In genomic region chr7:148994576-148994975, GRCh38 we compare ENCODE assay signal across 29 cellular contexts.
"Had no signal": no experiment of that assay in that cellular context is flagged by ENCODE, and none has a peak within 500 bp of the region (broad histone marks: within the 10 kb centered on the region; RNA-seq: fewer than 3 reads in every experiment).

No MANE protein-coding gene starts in this region.

- H3K4me3 ChIP-seq: hepatocyte, left ventricle myocardium inferior, lung, skin epidermis, stomach, tibial artery, upper lobe of right lung had no signal

- H3K36me3 Mint-ChIP-seq: mesothelial cell of epicardium; naive B cell; stimulated activated naive B cell treated with anti-CD40 and anti-IgM and Interleukin-4, amounts not matched to agents 10 μg/mL and 1 μg/mL and 100 μg/mL, for 72 hours had no signal

- H3K4me3 Mint-ChIP-seq: mesothelial cell of epicardium; naive B cell; nephron; neural crest cell; stimulated activated naive B cell treated with anti-CD40 and anti-IgM and Interleukin-4, amounts not matched to agents 10 μg/mL and 1 μg/mL and 100 μg/mL, for 72 hours had no signal

- H3K4me1 ChIP-seq: left ventricle myocardium inferior, parathyroid adenoma, stomach, testis, tibial artery, upper lobe of right lung had no signal

- H3K9me3 ChIP-seq: left ventricle myocardium inferior, neutrophil, stomach, testis, tibial artery, upper lobe of right lung had no signal

- ATAC-seq: sciatic nerve; stimulated activated naive CD8-positive, alpha-beta T cell treated with anti-CD3 and anti-CD28 coated beads, Interleukin-15, Interleukin-2, amounts not matched to agents 100 U/mL and 50 U/mL, for 24 hours; upper lobe of right lung had no signal

- H2AFZ ChIP-seq: hepatocyte, parathyroid adenoma had no signal

- H3K27ac Mint-ChIP-seq: mesothelial cell of epicardium; naive B cell; nephron; progenitor cell of endocrine pancreas; stimulated activated naive B cell treated with anti-CD40 and anti-IgM and Interleukin-4, amounts not matched to agents 10 μg/mL and 1 μg/mL and 100 μg/mL, for 72 hours had no signal

- H3K4me2 ChIP-seq: hepatocyte had no signal

- H3K36me3 ChIP-seq: left ventricle myocardium inferior, neutrophil, stomach, tibial artery, upper lobe of right lung had no signal

- H3K4me1 Mint-ChIP-seq: mesothelial cell of epicardium, naive B cell, nephron, neural crest cell had no signal

- H3K9me3 Mint-ChIP-seq: mesothelial cell of epicardium; naive B cell; nephron; stimulated activated naive B cell treated with anti-CD40 and anti-IgM and Interleukin-4, amounts not matched to agents 10 μg/mL and 1 μg/mL and 100 μg/mL, for 72 hours had no signal

- H3K27me3 Mint-ChIP-seq: progenitor cell of endocrine pancreas; stimulated activated naive B cell treated with anti-CD40 and anti-IgM and Interleukin-4, amounts not matched to agents 10 μg/mL and 1 μg/mL and 100 μg/mL, for 72 hours had no signal

- H3K79me2 ChIP-seq: hepatocyte, parathyroid adenoma had no signal

- FAIRE-seq: urothelium cell line had no signal

- H3K27me3 ChIP-seq: hepatocyte, neutrophil, stomach, testis, upper lobe of right lung had no signal

- H3K9ac ChIP-seq: parathyroid adenoma had no signal

- DNase-seq: islet precursor cell; left ventricle myocardium inferior; mesendoderm; naive B cell; occipital lobe; retina; right cardiac atrium; stimulated activated CD4-positive, alpha-beta T cell treated with anti-CD3 and anti-CD28 coated beads, Interleukin-12 subunit alpha, Interleukin-12 subunit beta, amount 100 ng/mL, for 4 hours; stimulated activated CD4-positive, alpha-beta T cell treated with anti-CD3 and anti-CD28 coated beads, Interleukin-15, amount 100 ng/mL, for 24 hours; stimulated activated CD4-positive, alpha-beta T cell treated with anti-CD3 and anti-CD28 coated beads, Interleukin-2, amount 100 ng/mL, for 24 hours; stimulated activated CD4-positive, alpha-beta T cell treated with anti-CD3 and anti-CD28 coated beads, Interleukin-4, amount 100 ng/mL, for 1 hour; stimulated activated naive B cell treated with anti-CD40 and anti-IgM and Interleukin-4, amounts not matched to agents 10 μg/mL and 1 μg/mL and 100 μg/mL, for 72 hours; stimulated activated naive CD8-positive, alpha-beta T cell treated with anti-CD3 and anti-CD28 coated beads, Interleukin-15, Interleukin-2, amounts not matched to agents 100 U/mL and 50 U/mL, for 24 hours; stomach; testis; tibial artery; trophoblast cell; upper lobe of right lung had no signal

- H3K27ac ChIP-seq: hepatocyte, left ventricle myocardium inferior, neutrophil, parathyroid adenoma, skin epidermis, stomach, testis, tibial artery, upper lobe of right lung had no signal
